Comparison of ENCODE assay signal across 9 cellular contexts in genomic region chr6:19838442-19839236, GRCh38. TPM values are rescaled to one million over a fixed set of nuclear protein-coding genes. Genes with fewer than 3 reads are reported as not detected.
DNase-seq lines count a peak whose midpoint lies in the region; ATAC-seq and TF ChIP-seq lines count a peak whose summit lies in the region.
"Had no signal": no experiment of that assay in that cellular context is flagged by ENCODE, and none has a peak within 500 bp of the region (broad histone marks: within the 10 kb centered on the region; RNA-seq: fewer than 3 reads in every experiment).

No MANE protein-coding gene starts in this region.

- POLR2A ChIA-PET in PC-3 (lab: Charles Lee; ENCODE audit: unreplicated experiment): no interaction called here

- no peaks in the 10 kb centered on the region for H4K20me1 ChIP-seq in PC-3 (ENCODE audit: low read length)

- no peak overlapping the region for H2BK120ac ChIP-seq in neuronal stem cell (ENCODE audit: low read depth, low read length)

- peaks cover 10% of the 10 kb centered on the region for H3K79me1 ChIP-seq in neuronal stem cell (ENCODE audit: low read depth, low read length)

- H2BK5ac ChIP-seq in neuronal stem cell (ENCODE audit: low read length): peak overlapping the region; percentile 75

- H3K4me3 Mint-ChIP-seq in stimulated activated naive CD8-positive, alpha-beta T cell treated with anti-CD3 and anti-CD28 coated beads, Interleukin-15, amount 100 ng/mL, for 72 hours: peak overlapping the region; percentile 1 to 49
- H3K4me3 Mint-ChIP-seq: stimulated activated naive CD8-positive, alpha-beta T cell treated with anti-CD3 and anti-CD28 coated beads, Interleukin-15, Interleukin-2, amounts not matched to agents 100 ng/mL and 50 ng/mL, for 24 hours had no signal

- H3K4me1 Mint-ChIP-seq in stimulated activated naive CD8-positive, alpha-beta T cell treated with anti-CD3 and anti-CD28 coated beads, Interleukin-15, amount 100 ng/mL, for 72 hours: peaks cover 14% of the 10 kb centered on the region

- no peak overlapping the region for H2BK12ac ChIP-seq in neuronal stem cell (ENCODE audit: low read length)

- CTCF ChIA-PET in PC-3 (lab: Charles Lee): no interaction called here

- peak overlapping the region; percentile 91 for H3K23ac ChIP-seq in neuronal stem cell (ENCODE audit: low read depth, low read length, poor library complexity)

- H3K27me3 ChIP-seq in PC-3 (ENCODE audit: low read length): peaks cover 7% of the 10 kb centered on the region
- H3K27me3 ChIP-seq in neuronal stem cell (ENCODE audit: control insufficient read depth in 3 of 3, insufficient read depth in 3 of 3, low read depth in 1 of 3, low read length in 3 of 3): no peaks in the 10 kb centered on the region

- H3K9me3 Mint-ChIP-seq in stimulated activated naive CD8-positive, alpha-beta T cell treated with anti-CD3 and anti-CD28 coated beads, Interleukin-15, amount 100 ng/mL, for 72 hours: no peaks in the 10 kb centered on the region
- H3K9me3 Mint-ChIP-seq: stimulated activated naive CD8-positive, alpha-beta T cell treated with anti-CD3 and anti-CD28 coated beads, Interleukin-15, Interleukin-2, amounts not matched to agents 100 ng/mL and 50 ng/mL, for 24 hours had no signal

- WGBS in neuronal stem cell (ENCODE audit: extremely low coverage in 2 of 2, insufficient read length in 2 of 2, insufficient replicate concordance in 1 of 2), 2 donors: no CpG with 5 or more reads among the region's 63 CpGs

- H3K79me2 ChIP-seq in PC-3 (ENCODE audit: low read length): no peaks in the 10 kb centered on the region

- no peak overlapping the region for H3K27ac ChIP-seq in PC-3 (ENCODE audit: low read length)
- peak overlapping the region; percentile 7 for H3K27ac ChIP-seq in neuronal stem cell (replicated peaks; ENCODE audit: low read length)

- H2BK15ac ChIP-seq in neuronal stem cell (ENCODE audit: low read length): peak overlapping the region; percentile 99

- TF ChIP-seq CTCF in PC-3 (conservative IDR thresholded peaks at IDR 0.05; ENCODE audit: low read depth, low read length): no peak
- TF ChIP-seq CTCF in fibroblast of pulmonary artery (IDR thresholded peaks at IDR 0.05; ENCODE audit: low read length, missing control alignments): no peak

- H3K4me3 ChIP-seq in PC-3 (ENCODE audit: low read length): peak overlapping the region; percentile 83
- peak overlapping the region; percentile 75 for H3K4me3 ChIP-seq in fibroblast of pulmonary artery (replicated peaks; ENCODE audit: low read depth, low read length)
- H3K4me3 ChIP-seq in neuronal stem cell (ENCODE audit: low read length in 2 of 2): peak overlapping the region; percentile 91 to 94

- peak in 1 of 2 donors; percentile 3 for DNase-seq in stimulated activated naive CD8-positive, alpha-beta T cell treated with anti-CD3 and anti-CD28 coated beads, Interleukin-15, amount 100 ng/mL, for 72 hours
- DNase-seq in stimulated activated naive CD8-positive, alpha-beta T cell treated with anti-CD3 and anti-CD28 coated beads, Interleukin-15, Interleukin-2, amounts not matched to agents 100 U/mL and 50 U/mL, for 24 hours: no peak
- peak; percentile 52 for DNase-seq in PC-3
- peak; percentile 42 for DNase-seq in fibroblast of pulmonary artery (ENCODE audit: low read depth)
- DNase-seq in neuronal stem cell (ENCODE audit: low spot score): peak; percentile 50
- DNase-seq in MV-4-11 (lab: John Stamatoyannopoulos, UW): no peak

- no peaks in the 10 kb centered on the region for H3K9me2 ChIP-seq in PC-3 (replicated peaks; ENCODE audit: low read length)

- no peaks in the 10 kb centered on the region for H3K36me3 ChIP-seq in PC-3 (ENCODE audit: low read depth, low read length)
- H3K36me3 ChIP-seq in neuronal stem cell (replicated peaks in 1 of 2; ENCODE audit: control insufficient read depth in 2 of 2, insufficient read depth in 2 of 2, low read length in 2 of 2): peaks cover 0 to 23% of the 10 kb centered on the region in 2 donors

- BruUV-seq in PC-3 (replicated peaks; lab: Mats Ljungman, UMichigan): no TSS peak

- no peak overlapping the region for H3K27ac Mint-ChIP-seq in stimulated activated naive CD8-positive, alpha-beta T cell treated with anti-CD3 and anti-CD28 coated beads, Interleukin-15, amount 100 ng/mL, for 72 hours
- H3K27ac Mint-ChIP-seq: stimulated activated naive CD8-positive, alpha-beta T cell treated with anti-CD3 and anti-CD28 coated beads, Interleukin-15, Interleukin-2, amounts not matched to agents 100 ng/mL and 50 ng/mL, for 24 hours had no signal

- no peaks in the 10 kb centered on the region for H3F3A ChIP-seq in PC-3 (ENCODE audit: low read length, unreplicated experiment)

- intact Hi-C loops in PC-3 (cut with micrococcal nuclease): no loop called here

- peak overlapping the region; percentile 90 for H2AFZ ChIP-seq in PC-3 (ENCODE audit: low read length)
- peak overlapping the region; percentile 68 for H2AFZ ChIP-seq in neuronal stem cell (ENCODE audit: low read length)

- H3K4ac ChIP-seq in neuronal stem cell (ENCODE audit: low read length): no peak overlapping the region

- no peak overlapping the region for H4K8ac ChIP-seq in neuronal stem cell (ENCODE audit: low read depth, low read length)

- H3K18ac ChIP-seq in neuronal stem cell (ENCODE audit: low read length): peak overlapping the region; percentile 97

- H3K9ac ChIP-seq in PC-3 (ENCODE audit: low read length): peak overlapping the region; percentile 47
- H3K9ac ChIP-seq in neuronal stem cell (ENCODE audit: low read depth, low read length, poor library complexity): peak overlapping the region; percentile 95

- peak overlapping the region; percentile 97 for H3K14ac ChIP-seq in neuronal stem cell (ENCODE audit: low read length)

- peak; percentile 23 for ATAC-seq in stimulated activated naive CD8-positive, alpha-beta T cell treated with anti-CD3 and anti-CD28 coated beads, Interleukin-15, amount 100 ng/mL, for 72 hours
- ATAC-seq in stimulated activated naive CD8-positive, alpha-beta T cell treated with anti-CD3 and anti-CD28 coated beads, Interleukin-15, Interleukin-2, amounts not matched to agents 100 U/mL and 50 U/mL, for 24 hours: no peak
- ATAC-seq in PC-3: peak; percentile 69
- no peak for ATAC-seq in HG03520 (IDR thresholded peaks at IDR 0.05; ENCODE audit: unreplicated experiment)
- no peak for ATAC-seq in GM21786 (IDR thresholded peaks at IDR 0.05; ENCODE audit: unreplicated experiment)

- H3K9me3 ChIP-seq in PC-3 (ENCODE audit: low read length) (no peaks in the 10 kb centered on the region), neuronal stem cell (replicated peaks in 1 of 2; ENCODE audit: control insufficient read depth in 2 of 2, insufficient read depth in 1 of 2, low read depth in 1 of 2, low read length in 2 of 2) (no peaks in the 10 kb centered on the region)

- H3K27me3 Mint-ChIP-seq in stimulated activated naive CD8-positive, alpha-beta T cell treated with anti-CD3 and anti-CD28 coated beads, Interleukin-15, amount 100 ng/mL, for 72 hours: peaks cover 59% of the 10 kb centered on the region

- H2AK5ac ChIP-seq in neuronal stem cell (ENCODE audit: low read depth, low read length): no peak overlapping the region

- H3K4me1 ChIP-seq in PC-3 (ENCODE audit: insufficient read depth, low read length) (peaks cover 12% of the 10 kb centered on the region; the same call in 1 of the 2 replicates), neuronal stem cell (ENCODE audit: control insufficient read depth in 2 of 2, insufficient read depth in 1 of 2, low read depth in 1 of 2, low read length in 2 of 2) (peaks cover 3 to 27% of the 10 kb centered on the region in 2 donors)

- H3K4me2 ChIP-seq in PC-3 (ENCODE audit: low read length): peak overlapping the region; percentile 97
- H3K4me2 ChIP-seq in neuronal stem cell (ENCODE audit: insufficient read depth, low read length, poor library complexity, severe bottlenecking): peak overlapping the region; percentile 83

- H4K91ac ChIP-seq in neuronal stem cell (ENCODE audit: low read depth, low read length, poor library complexity): no peak overlapping the region

RNA-seq across cellular contexts. Expression of gene ID4, which starts 1.5 kb away (rescaled TPM):
- 1.2 and 1.4 TPM in 2 replicates for total RNA-seq in PC-3 (2014; rRNA removed)
- polyA plus RNA-seq in neuronal stem cell (2013, experiment 1 of 2): 29.8 TPM
- polyA plus RNA-seq in neuronal stem cell (2013, experiment 2 of 2): 29.5 TPM

Comparison
In these comparisons a context has a peak if more than half of its experiments do, and no peak if none do; other contexts are left out.
1. ATAC-seq: peak in stimulated activated naive CD8-positive, alpha-beta T cell treated with anti-CD3 and anti-CD28 coated beads, Interleukin-15, amount 100 ng/mL, for 72 hours (single experiment) and PC-3 (single experiment); none in stimulated activated naive CD8-positive, alpha-beta T cell treated with anti-CD3 and anti-CD28 coated beads, Interleukin-15, Interleukin-2, amounts not matched to agents 100 U/mL and 50 U/mL, for 24 hours (single experiment), HG03520 (single experiment) and GM21786 (single experiment).
2. DNase-seq: peak in PC-3 (single experiment), fibroblast of pulmonary artery (single experiment) and neuronal stem cell (single experiment); none in stimulated activated naive CD8-positive, alpha-beta T cell treated with anti-CD3 and anti-CD28 coated beads, Interleukin-15, Interleukin-2, amounts not matched to agents 100 U/mL and 50 U/mL, for 24 hours (single experiment) and MV-4-11 (single experiment).
3. Peak in every context shown above with its lines, with median percentiles within 50 percentile points of each other: H3K4me3 ChIP-seq.